Comparison of ENCODE assay signal across 8 cellular contexts in the genomic region with DNA sequence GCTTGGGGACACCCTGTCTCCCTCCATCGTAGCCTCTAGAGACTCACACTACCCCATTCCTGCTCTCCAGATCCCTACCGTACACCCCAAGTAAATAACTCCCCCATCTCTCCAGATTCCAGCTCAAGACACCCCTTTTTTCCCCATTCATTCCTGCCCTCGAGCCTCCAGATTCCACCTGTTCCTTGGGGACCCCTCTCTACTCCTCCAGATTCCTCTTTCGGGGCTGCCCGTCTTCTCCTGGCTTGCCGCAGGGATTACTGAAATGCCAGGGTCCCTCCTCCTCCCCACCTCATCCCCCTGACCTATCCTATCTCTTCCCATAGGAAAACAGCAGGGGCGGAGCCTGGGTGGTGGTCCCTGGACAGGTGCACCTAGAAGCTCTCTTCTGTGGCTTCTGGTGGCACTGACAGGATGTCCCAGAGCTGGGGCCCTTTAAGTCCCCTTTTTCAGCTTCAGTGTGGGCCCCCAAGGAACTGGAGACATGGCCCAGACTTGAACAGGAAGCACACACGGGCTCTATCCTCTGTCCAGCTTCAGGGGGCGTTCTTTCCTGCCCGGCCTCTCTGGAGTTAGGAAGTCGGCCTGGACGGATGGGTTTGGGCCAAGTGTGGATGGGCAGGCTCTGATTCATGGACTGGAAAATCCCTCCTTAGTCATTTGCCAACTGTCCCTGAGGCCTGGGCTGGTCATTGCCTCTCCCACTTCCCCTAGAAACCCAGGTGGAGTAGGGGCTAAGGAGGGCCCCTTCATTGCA. TPM values are rescaled to one million over a fixed set of nuclear protein-coding genes. Genes with fewer than 3 reads are reported as not detected.
A peak's percentile ranks its signal among the peaks of the same experiment; 100 is the strongest.
DNase-seq lines count a peak whose midpoint lies in the region; ATAC-seq and TF ChIP-seq lines count a peak whose summit lies in the region.

No MANE protein-coding gene starts in this region.

- no peaks in the 10 kb centered on the region for H3K9me3 ChIP-seq in suprapubic skin

- H3K36me3 ChIP-seq in GM06990 (ENCODE audit: control insufficient read depth, insufficient read depth, low read length) (no peaks in the 10 kb centered on the region; the same call in none of the 2 replicates), suprapubic skin (no peaks in the 10 kb centered on the region)

- no peak for TF ChIP-seq POLR2A in NB4 (IDR thresholded peaks at IDR 0.05; ENCODE audit: extremely low read depth, insufficient read length)
- no peak for TF ChIP-seq POLR2A in suprapubic skin (IDR thresholded peaks at IDR 0.05)

- intact Hi-C loops in left colon (cut with DNase I, micrococcal nuclease): no loop called here

- TF ChIP-seq CTCF in GM06990 (IDR thresholded peaks at IDR 0.05; ENCODE audit: insufficient read depth, low read length, poor library complexity, severe bottlenecking) (peak; percentile 10), NB4 (IDR thresholded peaks at IDR 0.05; ENCODE audit: low read depth, low read length) (no peak), suprapubic skin (IDR thresholded peaks at IDR 0.05) (no peak)

- TF ChIP-seq EP300 in suprapubic skin (IDR thresholded peaks at IDR 0.05): no peak

- H3K4me1 ChIP-seq in suprapubic skin: peaks cover 40% of the 10 kb centered on the region

- WGBS in suprapubic skin: 15% methylated on average over 9 of the region's 12 CpGs

- ATAC-seq in left colon: no peak

- peak; percentile 38 for DNase-seq in GM06990 (ENCODE audit: extremely low read depth, insufficient read length)
- peak; percentile 35 for DNase-seq in NB4 (ENCODE audit: low read depth)
- DNase-seq in cerebellum (ENCODE audit: low spot score): peak; percentile 26
- peak; percentile 49 to 67 for DNase-seq in left colon
- peak; percentile 88 to 89 for DNase-seq in suprapubic skin (ENCODE audit: low spot score in 2 of 2)
- no peak for DNase-seq in mesenteric fat pad (ENCODE audit: low spot score)
- DNase-seq in NCI-H446 (lab: John Stamatoyannopoulos, UW): no peak
- no peak for DNase-seq in NOMO-1 treated with dmso at 0.1 percent for 144 hours (lab: John Stamatoyannopoulos, UW; ENCODE audit: unreplicated experiment)

- H3K4me3 ChIP-seq in GM06990 (replicated peaks; ENCODE audit: low read depth, low read length): peak overlapping the region; percentile 72
- H3K4me3 ChIP-seq in NB4 (ENCODE audit: low read depth, low read length): peak overlapping the region; percentile 62
- peak overlapping the region; percentile 87 for H3K4me3 ChIP-seq in suprapubic skin

- H3K27ac ChIP-seq in suprapubic skin: peak overlapping the region; percentile 83

- no peaks in the 10 kb centered on the region for H3K27me3 ChIP-seq in GM06990 (replicated peaks; ENCODE audit: control insufficient read depth, insufficient read depth, low read length)
- no peaks in the 10 kb centered on the region for H3K27me3 ChIP-seq in suprapubic skin

RNA-seq across cellular contexts. Expression of a gene that starts 1.2 kb away (rescaled TPM):
- total RNA-seq in cerebellum (13.6 TPM), left colon (1 to 10 TPM; 3.0 TPM), suprapubic skin (10 to 100 TPM; 11.4 to 19.5 (median 16.3) TPM), mesenteric fat pad (5.2 TPM)

RNA-seq across cellular contexts. Expression of a gene that starts 22.2 kb away (rescaled TPM):
- total RNA-seq in cerebellum: 15.5 TPM
- total RNA-seq in left colon: 10 to 100 TPM; 44.9 to 46.7 TPM
- 100 to 1,000 TPM in 3 of 4 donors, 10 to 100 TPM in 1; 84.2 to 150 (median 124) TPM for total RNA-seq in suprapubic skin
- 71.5 TPM for total RNA-seq in mesenteric fat pad

RNA-seq across cellular contexts. Expression of a gene that starts 32.2 kb away (rescaled TPM):
- 22.1 TPM for total RNA-seq in cerebellum
- total RNA-seq in left colon: 10 to 100 TPM; 31.3 to 31.8 TPM
- total RNA-seq in suprapubic skin: 100 to 1,000 TPM in 1 of 4 donors, 10 to 100 TPM in 3; 51.5 to 122 (median 69.6) TPM
- total RNA-seq in mesenteric fat pad: 22.9 TPM

Comparison
In these comparisons a context has a peak if more than half of its experiments do, and no peak if none do; other contexts are left out.
1. DNase-seq: peak in GM06990 (single experiment), NB4 (single experiment), cerebellum (single experiment), left colon (2 of 2) and suprapubic skin (2 of 2); none in mesenteric fat pad (single experiment), NCI-H446 (0 of 2) and NOMO-1 treated with dmso at 0.1 percent for 144 hours (single experiment).
2. Peak in every context shown above with its lines, with median percentiles within 50 percentile points of each other: H3K4me3 ChIP-seq.